Comparison of ENCODE assay signal across 18 cellular contexts in genomic region chr5:81068635-81069034, GRCh38.
"Had no signal": no experiment of that assay in that cellular context is flagged by ENCODE, and none has a peak within 500 bp of the region (broad histone marks: within the 10 kb centered on the region; RNA-seq: fewer than 3 reads in every experiment).

No MANE protein-coding gene starts in this region.

- H3K36me3 ChIP-seq: ascending aorta, breast epithelium, lower lobe of right lung, vagina had no signal

- H3K27me3 Mint-ChIP-seq: activated CD4-positive, alpha-beta T cell treated with anti-CD3 and anti-CD28 coated beads, Interleukin-2, amount 10 ng/mL, durations not matched to agents 7 days and 5 days; activated naive CD4-positive, alpha-beta T cell treated with anti-CD3 and anti-CD28 coated beads, Interleukin-2, amount 10 ng/mL, durations not matched to agents 7 days and 5 days; stimulated activated naive CD8-positive, alpha-beta T cell treated with anti-CD3 and anti-CD28 coated beads, Interleukin-15, Interleukin-2, amounts not matched to agents 100 ng/mL and 50 ng/mL, for 24 hours had no signal

- H3K4me1 Mint-ChIP-seq: activated CD4-positive, alpha-beta T cell treated with anti-CD3 and anti-CD28 coated beads, Interleukin-2, amount 10 ng/mL, durations not matched to agents 7 days and 5 days; activated naive CD4-positive, alpha-beta T cell treated with anti-CD3 and anti-CD28 coated beads, Interleukin-2, amount 10 ng/mL, durations not matched to agents 7 days and 5 days; nephron had no signal

- H3K4me3 ChIP-seq: ascending aorta, breast epithelium, lower lobe of right lung, vagina had no signal

- DNase-seq: activated CD4-positive, alpha-beta T cell treated with anti-CD3 and anti-CD28 coated beads, Interleukin-2, amount 10 ng/mL, durations not matched to agents 7 days and 5 days; activated CD8-positive, alpha-beta memory T cell treated with anti-CD3 and anti-CD28 coated beads, Interleukin-2, amount 50 U/mL, for 4 hours; activated effector memory CD4-positive, alpha-beta T cell treated with Interleukin-2 at 50 U/mL for 16 hours; activated naive CD4-positive, alpha-beta T cell treated with anti-CD3 and anti-CD28 coated beads, Interleukin-2, amount 10 ng/mL, durations not matched to agents 7 days and 5 days; activated T-cell treated with anti-CD3 and anti-CD28 coated beads, Interleukin-2, amount 50 U/mL, for 48 hours; foreskin melanocyte; lower lobe of right lung; nucleus accumbens; posterior cingulate gyrus; retina; stimulated activated CD4-positive, alpha-beta T cell treated with anti-CD3 and anti-CD28 coated beads, Interleukin-2, amount 100 ng/mL, for 24 hours; T1000 had no signal

- ATAC-seq: activated CD4-positive, CD25-positive, alpha-beta regulatory T cell treated with anti-CD3 and anti-CD28 coated beads, Interleukin-2, amount 50 U/mL, for 24 hours; lower lobe of right lung had no signal

- H3K27me3 ChIP-seq: ascending aorta, breast epithelium, vagina had no signal

- H3K4me1 ChIP-seq: ascending aorta, breast epithelium, lower lobe of right lung, vagina had no signal

- H3K27ac ChIP-seq: ascending aorta, lower lobe of right lung, vagina had no signal

- H3K4me3 Mint-ChIP-seq: activated CD4-positive, alpha-beta T cell treated with anti-CD3 and anti-CD28 coated beads, Interleukin-2, amount 10 ng/mL, durations not matched to agents 7 days and 5 days; activated naive CD4-positive, alpha-beta T cell treated with anti-CD3 and anti-CD28 coated beads, Interleukin-2, amount 10 ng/mL, durations not matched to agents 7 days and 5 days; nephron; stimulated activated naive CD8-positive, alpha-beta T cell treated with anti-CD3 and anti-CD28 coated beads, Interleukin-15, Interleukin-2, amounts not matched to agents 100 ng/mL and 50 ng/mL, for 24 hours had no signal

- H3K27ac Mint-ChIP-seq: activated CD4-positive, alpha-beta T cell treated with anti-CD3 and anti-CD28 coated beads, Interleukin-2, amount 10 ng/mL, durations not matched to agents 7 days and 5 days; activated naive CD4-positive, alpha-beta T cell treated with anti-CD3 and anti-CD28 coated beads, Interleukin-2, amount 10 ng/mL, durations not matched to agents 7 days and 5 days; nephron; stimulated activated naive CD8-positive, alpha-beta T cell treated with anti-CD3 and anti-CD28 coated beads, Interleukin-15, Interleukin-2, amounts not matched to agents 100 ng/mL and 50 ng/mL, for 24 hours had no signal

- H3K9me3 ChIP-seq: ascending aorta, breast epithelium, lower lobe of right lung, vagina had no signal
